20 cellular contexts compared by ENCODE assay signal in the genomic region with DNA sequence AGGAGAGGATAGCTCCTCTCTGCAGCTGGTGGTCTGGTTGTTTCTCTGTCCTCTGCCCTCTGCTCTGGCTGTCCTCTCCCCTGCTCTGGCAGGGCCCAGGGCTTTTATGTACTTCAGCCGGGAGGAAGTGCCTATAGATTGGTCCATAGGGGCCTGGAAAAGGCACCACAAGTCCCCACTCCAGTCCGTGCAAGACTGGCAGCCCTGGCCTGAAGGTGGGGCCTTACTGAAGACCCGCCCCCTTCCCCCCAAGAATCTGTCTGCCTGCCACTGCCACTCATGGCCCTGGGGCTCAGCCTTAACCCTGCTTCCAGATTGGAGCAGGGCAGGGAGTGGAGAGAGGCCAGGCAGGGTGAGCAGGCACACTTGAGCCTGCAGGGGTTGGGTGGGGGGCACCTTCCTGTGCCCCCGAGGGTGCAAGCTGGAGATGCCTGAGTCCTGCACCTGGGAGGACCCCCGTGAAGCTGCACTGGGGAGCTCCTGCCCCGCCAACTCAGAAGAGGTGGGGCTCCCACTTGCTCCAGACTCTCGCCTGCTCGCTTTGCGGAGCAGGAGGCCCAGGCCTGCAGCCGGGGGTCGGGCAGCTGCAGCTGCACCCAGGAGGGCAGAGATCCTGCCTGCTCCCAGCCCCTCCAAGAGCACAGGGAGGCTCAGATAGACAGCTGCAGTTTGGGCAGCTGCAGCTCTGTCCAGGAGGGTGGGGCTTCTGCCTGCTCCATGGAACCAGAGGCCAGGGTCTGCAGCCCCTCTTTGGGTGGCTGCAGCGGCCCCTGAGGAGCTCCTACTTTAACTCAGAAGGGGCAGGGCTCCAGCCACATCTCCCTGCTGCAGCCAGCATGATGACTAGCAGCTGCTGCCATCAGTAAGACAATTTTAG. TPM values are rescaled to one million over a fixed set of nuclear protein-coding genes. Genes with fewer than 3 reads are reported as not detected.
DNase-seq lines count a peak whose midpoint lies in the region; ATAC-seq and TF ChIP-seq lines count a peak whose summit lies in the region.
"Had no signal": no experiment of that assay in that cellular context is flagged by ENCODE, and none has a peak within 500 bp of the region (broad histone marks: within the 10 kb centered on the region; RNA-seq: fewer than 3 reads in every experiment).

No MANE protein-coding gene starts in this region.

- peak in 3 of 4 donors; percentile 8 to 50 (median 10) for ATAC-seq in heart left ventricle
- no peak for ATAC-seq in left ventricle myocardium superior
- ATAC-seq in GM19455 (IDR thresholded peaks at IDR 0.05; ENCODE audit: unreplicated experiment): no peak
- ATAC-seq: left colon, mucosa of descending colon had no signal

- no peaks in the 10 kb centered on the region for H3K9me3 Mint-ChIP-seq in neural crest cell
- H3K9me3 Mint-ChIP-seq: central memory CD8-positive, alpha-beta T cell had no signal

- no peak overlapping the region for H3K4me3 Mint-ChIP-seq in neural crest cell
- H3K4me3 Mint-ChIP-seq: central memory CD8-positive, alpha-beta T cell had no signal

- H3K27ac Mint-ChIP-seq in neural crest cell (ENCODE audit: unreplicated experiment): peak overlapping the region; percentile 57

- TF ChIP-seq CTCF in heart left ventricle (IDR thresholded peaks at IDR 0.05) (no peak), neural crest cell (conservative IDR thresholded peaks at IDR 0.05) (no peak), Peyer's patch (IDR thresholded peaks at IDR 0.05) (no peak), GM13976 (IDR thresholded peaks at IDR 0.05; ENCODE audit: borderline replicate concordance, control extremely low read depth, extremely low read depth, insufficient read depth, missing control alignments) (no peak)

- H3K4me3 ChIP-seq in heart left ventricle: no peak overlapping the region
- H3K4me3 ChIP-seq in Peyer's patch: no peak overlapping the region
- H3K4me3 ChIP-seq: BLaER1 treated with 17β-estradiol and CSF1 and Interleukin-3, amounts not matched to agents 10 nM and 100 nM; esophagus squamous epithelium; mucosa of descending colon; ovary had no signal

- H3K27me3 ChIP-seq in heart left ventricle: peaks cover 0 to 4% (median 0%) of the 10 kb centered on the region in 9 donors
- H3K27me3 ChIP-seq in Peyer's patch: no peaks in the 10 kb centered on the region
- H3K27me3 ChIP-seq: BLaER1 treated with 17β-estradiol and CSF1 and Interleukin-3, amounts not matched to agents 10 nM and 100 nM; ovary had no signal

- peaks cover 39% of the 10 kb centered on the region for H3K4me1 Mint-ChIP-seq in neural crest cell

- H3K27ac ChIP-seq in heart left ventricle (peak overlapping the region in 1 of 12 donors; percentile 26), Peyer's patch (no peak overlapping the region)
- H3K27ac ChIP-seq: BLaER1 treated with 17β-estradiol and CSF1 and Interleukin-3, amounts not matched to agents 10 nM and 100 nM; esophagus squamous epithelium; ovary had no signal

- no peak for TF ChIP-seq POLR2A in heart left ventricle (IDR thresholded peaks at IDR 0.05)
- TF ChIP-seq POLR2A in Peyer's patch (IDR thresholded peaks at IDR 0.05): no peak

- H3K9me3 ChIP-seq in heart left ventricle (no peaks in the 10 kb centered on the region), Peyer's patch (no peaks in the 10 kb centered on the region)
- H3K9me3 ChIP-seq: BLaER1 treated with 17β-estradiol and CSF1 and Interleukin-3, amounts not matched to agents 10 nM and 100 nM; esophagus squamous epithelium; mucosa of descending colon; ovary had no signal

- 63 to 71% (median 67%) methylated on average over 2 to 12 of the region's 12 CpGs for WGBS in heart left ventricle, 4 donors

- peaks cover 0 to 11% (median 0%) of the 10 kb centered on the region in 12 donors for H3K4me1 ChIP-seq in heart left ventricle
- H3K4me1 ChIP-seq in Peyer's patch: peaks cover 0 to 12% (median under 1%) of the 10 kb centered on the region in 4 donors
- H3K4me1 ChIP-seq: BLaER1 treated with 17β-estradiol and CSF1 and Interleukin-3, amounts not matched to agents 10 nM and 100 nM had no signal

- intact Hi-C loops in heart left ventricle (cut with DNase I) (no loop called here), left ventricle myocardium superior (cut with micrococcal nuclease) (no loop called here)

- no peaks in the 10 kb centered on the region for H3K27me3 Mint-ChIP-seq in neural crest cell (ENCODE audit: low read depth)

- H3K36me3 ChIP-seq in heart left ventricle (no peaks in the 10 kb centered on the region), Peyer's patch (no peaks in the 10 kb centered on the region)
- H3K36me3 ChIP-seq: BLaER1 treated with 17β-estradiol and CSF1 and Interleukin-3, amounts not matched to agents 10 nM and 100 nM; esophagus squamous epithelium; ovary had no signal

- in situ Hi-C loops in GM13976 (cut with MboI; ENCODE audit: low sequenced_read_pairs, unreplicated experiment): loop anchor here (10.0 kb wide), 1 partner anchor 353 kb away; no protein-coding TSS in a partner anchor

- DNase-seq in heart left ventricle (no peak), left ventricle myocardium superior (no peak), ecto neural progenitor cell (ENCODE audit: low spot score) (peak; percentile 53), neural crest cell (ENCODE audit: low read depth, low spot score) (no peak), Peyer's patch (no peak), GM13976 (ENCODE audit: low spot score) (no peak), GM19240 (ENCODE audit: insufficient read length, low spot score) (no peak)
- DNase-seq: activated naive CD4-positive, alpha-beta T cell; effector CD4-positive, alpha-beta T cell; esophagus squamous epithelium; GOT3; left colon; mucosa of descending colon; NCI-H187 treated with DMSO at 0.1 percent for 48 hours; NCI-H446; T-helper 1 cell had no signal

- H3K36me3 Mint-ChIP-seq in neural crest cell (ENCODE audit: low read depth): no peaks in the 10 kb centered on the region

RNA-seq across cellular contexts. Expression of a gene that starts 51.0 kb away (rescaled TPM):
- 10 to 100 TPM; 18.3 to 28.9 (median 27.1) TPM for total RNA-seq in heart left ventricle
- polyA plus RNA-seq in heart left ventricle: 10 to 100 TPM; 16.9 to 18.7 TPM
- total RNA-seq in left ventricle myocardium superior: 20.7 TPM
- 76.4 and 81.1 TPM in 2 replicates for total RNA-seq in neural crest cell
- total RNA-seq in Peyer's patch: 10 to 100 TPM; 25.6 to 63.6 (median 37.7) TPM

Comparison
In these comparisons a context has a peak if more than half of its experiments do, and no peak if none do; other contexts are left out.
1. ATAC-seq: peak in heart left ventricle (3 of 4); none in left ventricle myocardium superior (single experiment) and GM19455 (single experiment).